ENCODE assay signal across 8 cellular contexts in genomic region chr10:13099144-13099665, GRCh38. TPM values are rescaled to one million over a fixed set of nuclear protein-coding genes. Genes with fewer than 3 reads are reported as not detected.
A peak's percentile ranks its signal among the peaks of the same experiment; 100 is the strongest.
DNase-seq lines count a peak whose midpoint lies in the region; ATAC-seq and TF ChIP-seq lines count a peak whose summit lies in the region.

No MANE protein-coding gene starts in this region.

- H3K36me3 Mint-ChIP-seq in activated naive CD4-positive, alpha-beta T cell treated with anti-CD3 and anti-CD28 coated beads, Interleukin-2, amount 50 U/mL, for 24 hours, result no peaks in the 10 kb centered on the region

- H3K27ac Mint-ChIP-seq in activated naive CD4-positive, alpha-beta T cell treated with anti-CD3 and anti-CD28 coated beads, Interleukin-2, amount 50 U/mL, for 24 hours, result peak overlapping the region; percentile 93

- peak overlapping the region; percentile 87 for H3K4me2 ChIP-seq in PC-9

- CTCF ChIA-PET in PC-9 (lab: Charles Lee), result interaction anchor here (0.5 kb wide), 1 partner anchor 1311 kb away, joined by 7 read pairs; no protein-coding TSS in a partner anchor

- TF ChIP-seq CTCF in PC-9 (conservative IDR thresholded peaks at IDR 0.05), result no peak
- TF ChIP-seq CTCF in neutrophil (IDR thresholded peaks at IDR 0.05), result no peak

- POLR2A ChIA-PET in PC-9 (lab: Charles Lee; ENCODE audit: unreplicated experiment), result no interaction called here

- ATAC-seq in GM21381 (IDR thresholded peaks at IDR 0.05; ENCODE audit: unreplicated experiment) (peak; percentile 33), HG03025 (IDR thresholded peaks at IDR 0.05; ENCODE audit: low FRiP score, unreplicated experiment) (no peak)

- H3K27me3 Mint-ChIP-seq in activated naive CD4-positive, alpha-beta T cell treated with anti-CD3 and anti-CD28 coated beads, Interleukin-2, amount 50 U/mL, for 24 hours, result no peaks in the 10 kb centered on the region

- H3F3A ChIP-seq in PC-9 (ENCODE audit: insufficient read depth, low read depth), result peaks cover 7% of the 10 kb centered on the region

- H2AFZ ChIP-seq in PC-9, result peak overlapping the region; percentile 84

- H3K4me1 ChIP-seq in PC-9 (replicated peaks; ENCODE audit: insufficient read depth) (0 out of 2 replicates have a peak, but pooled peaks cover 3% of the 10 kb centered on the region), neutrophil (ENCODE audit: control insufficient read depth in 1 of 2, insufficient read depth in 1 of 2, low read depth in 1 of 2, low read length in 1 of 2) (peaks cover 9 to 20% of the 10 kb centered on the region in 2 experiments)

- H3K9me3 ChIP-seq in PC-9 (ENCODE audit: insufficient read depth, low read depth), result no peaks in the 10 kb centered on the region
- H3K9me3 ChIP-seq in neutrophil, result no peaks in the 10 kb centered on the region

- H3K79me2 ChIP-seq in PC-9 (ENCODE audit: low read depth), result no peaks in the 10 kb centered on the region

- peak overlapping the region; percentile 95 for H3K4me3 Mint-ChIP-seq in activated naive CD4-positive, alpha-beta T cell treated with anti-CD3 and anti-CD28 coated beads, Interleukin-2, amount 50 U/mL, for 24 hours

- H3K36me3 ChIP-seq in PC-9 (ENCODE audit: low read depth) (no peaks in the 10 kb centered on the region), neutrophil (no peaks in the 10 kb centered on the region)

- DNase-seq in DMS153 treated with DMSO at 0.1 percent for 48 hours (lab: John Stamatoyannopoulos, UW; ENCODE audit: unreplicated experiment) (peak; percentile 10), HT1080 (ENCODE audit: low read depth) (peak; percentile 62), PC-9 (peak; percentile 37 to 53), globus pallidus (ENCODE audit: low spot score) (peak; percentile 82)

- no peaks in the 10 kb centered on the region for H3K9me2 ChIP-seq in PC-9 (ENCODE audit: insufficient read depth)

- H3K27me3 ChIP-seq in PC-9 (ENCODE audit: insufficient read depth, low read depth) (no peaks in the 10 kb centered on the region), neutrophil (peaks cover 62% of the 10 kb centered on the region)

- no peaks in the 10 kb centered on the region for H4K20me1 ChIP-seq in PC-9 (ENCODE audit: insufficient read depth)

- BruUV-seq in PC-9 (replicated peaks; lab: Mats Ljungman, UMichigan), result no TSS peak

- peaks cover 36% of the 10 kb centered on the region for H3K4me1 Mint-ChIP-seq in activated naive CD4-positive, alpha-beta T cell treated with anti-CD3 and anti-CD28 coated beads, Interleukin-2, amount 50 U/mL, for 24 hours

- H3K9me3 Mint-ChIP-seq in activated naive CD4-positive, alpha-beta T cell treated with anti-CD3 and anti-CD28 coated beads, Interleukin-2, amount 50 U/mL, for 24 hours, result no peaks in the 10 kb centered on the region

- intact Hi-C loops in PC-9 (cut with micrococcal nuclease; ENCODE audit: unreplicated experiment), result loop anchor here (1.0 kb wide), 2 partner anchors 62 to 203 kb away; partner anchors contain the start of gene MCM10

- H3K4me3 ChIP-seq in PC-9 (peak overlapping the region; percentile 70), neutrophil (ENCODE audit: low read depth in 1 of 2, low read length in 1 of 2) (peak overlapping the region; percentile 17 to 60)

- H3K27ac ChIP-seq in PC-9 (peak overlapping the region; percentile 38; the same call in 1 of the 2 replicates), neutrophil (no peak overlapping the region)

RNA-seq across cellular contexts. Expression of gene OPTN, which starts 0.8 kb away (rescaled TPM):
- 17.5 and 24.3 TPM in 2 replicates for total RNA-seq in HT1080 (2014; rRNA removed; shearing (Covaris generic))
- 16.4 and 21.1 TPM in 2 replicates for polyA plus RNA-seq in HT1080 (2015; cell fraction: cytosol; rRNA removed)
- polyA plus RNA-seq in HT1080 (2015; cell fraction: nucleus; rRNA removed), result 11.3 and 15.8 TPM in 2 replicates
- 26.6 and 26.8 TPM in 2 replicates for total RNA-seq in PC-9 (2021)

Comparison
In these comparisons a context has a peak if more than half of its experiments do, and no peak if none do; other contexts are left out.
1. DNase-seq: peak in every context shown above with its lines; median percentile 82 in globus pallidus; 62 in HT1080; 45 in PC-9; 10 in DMS153 treated with DMSO at 0.1 percent for 48 hours.